21 cellular contexts compared by ENCODE assay signal in the genomic region with DNA sequence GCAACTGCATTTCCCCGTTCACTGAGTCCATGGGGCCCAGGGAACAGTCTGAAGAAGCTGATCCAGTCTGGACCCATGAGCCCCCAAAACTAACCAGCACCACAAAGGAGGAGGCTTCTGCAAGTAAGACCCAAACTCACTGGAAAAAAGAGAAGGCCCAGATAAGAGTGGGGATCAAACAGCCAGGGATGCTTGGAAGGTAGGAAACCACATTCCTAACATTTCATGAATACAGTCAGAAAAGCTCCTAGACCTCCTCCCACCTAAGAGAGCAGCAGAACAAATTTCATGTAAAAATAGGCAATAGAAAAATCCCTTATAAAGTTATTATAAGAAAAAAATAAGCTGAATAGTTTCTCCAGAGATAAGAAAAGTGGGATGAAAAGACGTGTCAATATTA. TPM values are rescaled to one million over a fixed set of nuclear protein-coding genes. Genes with fewer than 3 reads are reported as not detected.
DNase-seq lines count a peak whose midpoint lies in the region; FAIRE-seq and TF ChIP-seq lines count a peak whose summit lies in the region.
"Had no signal": no experiment of that assay in that cellular context is flagged by ENCODE, and none has a peak within 500 bp of the region (broad histone marks: within the 10 kb centered on the region; RNA-seq: fewer than 3 reads in every experiment).

No MANE protein-coding gene starts in this region.

- WGBS in HUES64, result 97% methylated on average over 2 of the region's 2 CpGs
- 94 to 97% methylated on average over 2 of the region's 2 CpGs for WGBS in sigmoid colon, 2 donors

- H3K9me3 ChIP-seq in left ventricle myocardium inferior (replicated peaks), result no peaks in the 10 kb centered on the region
- H3K9me3 ChIP-seq in HUES64 (ENCODE audit: insufficient read depth, low read depth, low read length), result no peaks in the 10 kb centered on the region
- no peaks in the 10 kb centered on the region for H3K9me3 ChIP-seq in iPS-18a (ENCODE audit: control insufficient read depth, low read depth, low read length)
- H3K9me3 ChIP-seq in sigmoid colon, result no peaks in the 10 kb centered on the region
- H3K9me3 ChIP-seq: Peyer's patch had no signal

- H3K9ac ChIP-seq in HUES64 (ENCODE audit: low read depth, low read length) (no peak overlapping the region), iPS-18a (ENCODE audit: low read length) (no peak overlapping the region)

- H3K27ac ChIP-seq in left ventricle myocardium inferior (replicated peaks) (peak overlapping the region; percentile 73), HUES64 (ENCODE audit: low read depth, low read length) (peak overlapping the region; percentile 99; the same call in 1 of the 2 replicates), iPS-18a (ENCODE audit: low read length) (peak overlapping the region; percentile 55), sigmoid colon (no peak overlapping the region)
- H3K27ac ChIP-seq: Peyer's patch had no signal

- no peaks in the 10 kb centered on the region for H3K9me3 Mint-ChIP-seq in activated T-cell treated with anti-CD3 and anti-CD28 coated beads, Interleukin-2, amount 50 U/mL, for 24 hours

- no peak for FAIRE-seq in GM12892 (lab: Jason Lieb, UNC)

- intact Hi-C loops in left ventricle myocardium inferior (cut with micrococcal nuclease) (no loop called here), cardiac septum (cut with DNase I) (loop anchor here (5.0 kb wide), 1 partner anchor 39 kb away; the partner anchor contains the start of gene AFG3L2), sigmoid colon (cut with DNase I) (no loop called here)

- H3K4me1 Mint-ChIP-seq in activated T-cell treated with anti-CD3 and anti-CD28 coated beads, Interleukin-2, amount 50 U/mL, for 24 hours (ENCODE audit: low read depth), result no peaks in the 10 kb centered on the region
- H3K4me1 Mint-ChIP-seq: B cell had no signal

- peaks cover 92% of the 10 kb centered on the region for H3K36me3 Mint-ChIP-seq in activated T-cell treated with anti-CD3 and anti-CD28 coated beads, Interleukin-2, amount 50 U/mL, for 24 hours (ENCODE audit: low read depth)

- DNase-seq in left ventricle myocardium inferior (no peak), cardiac septum (ENCODE audit: low spot score) (no peak), sigmoid colon (peak; percentile 19), NCI-H2196 treated with DMSO at 0.1 percent for 48 hours (lab: John Stamatoyannopoulos, UW; ENCODE audit: unreplicated experiment) (no peak), GM12892 (ENCODE audit: insufficient read length) (no peak)
- no peak for DNase-seq in activated T-cell treated with anti-CD3 and anti-CD28 coated beads, Interleukin-2, amount 50 U/mL, for 24 hours
- DNase-seq: EL; GF-D8; HCEC 1CT; Karpas-422; MV-4-11; NCI-H1105 treated with DMSO at 0.1 percent for 48 hours; NCI-H2029 treated with DMSO at 0.1 percent for 48 hours; NCI-H345; NCI-H524; NCI-H774; NK-92 treated with Interleukin-12 subunit alpha and Interleukin-12 subunit beta, amount 100 ng/mL, for 24 hours; Peyer's patch had no signal

- H3K27ac Mint-ChIP-seq in activated T-cell treated with anti-CD3 and anti-CD28 coated beads, Interleukin-2, amount 50 U/mL, for 24 hours, result no peak overlapping the region
- H3K27ac Mint-ChIP-seq: B cell had no signal

- H3K4me3 ChIP-seq in left ventricle myocardium inferior, result no peak overlapping the region
- H3K4me3 ChIP-seq in HUES64 (ENCODE audit: low read length), result no peak overlapping the region
- H3K4me3 ChIP-seq in iPS-18a (ENCODE audit: low read length), result no peak overlapping the region
- H3K4me3 ChIP-seq in sigmoid colon, result no peak overlapping the region
- H3K4me3 ChIP-seq: Peyer's patch had no signal

- no peak for TF ChIP-seq CTCF in left ventricle myocardium inferior (IDR thresholded peaks at IDR 0.05; ENCODE audit: borderline replicate concordance)
- no peak for TF ChIP-seq CTCF in sigmoid colon (IDR thresholded peaks at IDR 0.05)

- H3K27me3 ChIP-seq in left ventricle myocardium inferior (ENCODE audit: low read depth) (no peaks in the 10 kb centered on the region), HUES64 (ENCODE audit: insufficient read depth, low read length) (no peaks in the 10 kb centered on the region), iPS-18a (ENCODE audit: control insufficient read depth, insufficient read depth, low read length) (no peaks in the 10 kb centered on the region), sigmoid colon (no peaks in the 10 kb centered on the region)
- H3K27me3 ChIP-seq: Peyer's patch had no signal

- H3K27me3 Mint-ChIP-seq in activated T-cell treated with anti-CD3 and anti-CD28 coated beads, Interleukin-2, amount 50 U/mL, for 24 hours, result no peaks in the 10 kb centered on the region
- H3K27me3 Mint-ChIP-seq: B cell had no signal

- TF ChIP-seq POLR2A in sigmoid colon (IDR thresholded peaks at IDR 0.05), result no peak
- no peak for TF ChIP-seq POLR2A in GM12892 (IDR thresholded peaks at IDR 0.05; ENCODE audit: low read depth, low read length)

- H3K4me1 ChIP-seq in left ventricle myocardium inferior, result peaks cover 64% of the 10 kb centered on the region
- H3K4me1 ChIP-seq in HUES64 (ENCODE audit: insufficient read depth, low read length), result peaks cover 52% of the 10 kb centered on the region
- H3K4me1 ChIP-seq in iPS-18a (ENCODE audit: control insufficient read depth, low read depth, low read length), result peaks cover 49% of the 10 kb centered on the region
- peaks cover 0 to 36% (median 30%) of the 10 kb centered on the region in 4 donors for H3K4me1 ChIP-seq in sigmoid colon

- no peak for TF ChIP-seq EP300 in sigmoid colon (IDR thresholded peaks at IDR 0.05)

- peaks cover 92% of the 10 kb centered on the region for H3K36me3 ChIP-seq in left ventricle myocardium inferior
- H3K36me3 ChIP-seq in HUES64 (ENCODE audit: insufficient read depth, low read length), result peaks cover 44% of the 10 kb centered on the region
- peaks cover 23% of the 10 kb centered on the region for H3K36me3 ChIP-seq in iPS-18a (ENCODE audit: control insufficient read depth, low read depth, low read length)
- peaks cover 9 to 91% (median 30%) of the 10 kb centered on the region in 4 donors for H3K36me3 ChIP-seq in sigmoid colon

- H3K4me3 Mint-ChIP-seq in activated T-cell treated with anti-CD3 and anti-CD28 coated beads, Interleukin-2, amount 50 U/mL, for 24 hours, result no peak overlapping the region
- H3K4me3 Mint-ChIP-seq: B cell had no signal

RNA-seq across cellular contexts. Expression of gene TUBB6, which starts 30.3 kb away (rescaled TPM):
- total RNA-seq in left ventricle myocardium inferior (81.5 TPM), cardiac septum (155 TPM), sigmoid colon (100 to 1,000 TPM; 298 to 445 (median 376) TPM)
- 80.1 TPM for polyA plus RNA-seq in HUES64 (2013, experiment 1 of 2)
- 84.3 TPM for polyA plus RNA-seq in HUES64 (2013, experiment 2 of 2)
- 10 to 100 TPM; 19.2 to 58.0 (median 42.6) TPM for polyA plus RNA-seq in sigmoid colon
- polyA plus RNA-seq in GM12892 (2012; ENCODE audit: missing spikeins), result 38.8 TPM

RNA-seq across cellular contexts. Expression of gene AFG3L2, which starts 38.6 kb away (rescaled TPM):
- 136 TPM for total RNA-seq in left ventricle myocardium inferior
- total RNA-seq in cardiac septum, result 110 TPM
- 51.9 TPM for polyA plus RNA-seq in HUES64 (2013, experiment 1 of 2)
- polyA plus RNA-seq in HUES64 (2013, experiment 2 of 2), result 50.3 TPM
- 10 to 100 TPM; 31.4 to 43.7 (median 38.2) TPM for total RNA-seq in sigmoid colon
- polyA plus RNA-seq in sigmoid colon, result 10 to 100 TPM; 46.2 to 56.6 (median 55.7) TPM
- 46.2 TPM for polyA plus RNA-seq in GM12892 (2012; ENCODE audit: missing spikeins)

Comparison
In these comparisons a context has a peak if more than half of its experiments do, and no peak if none do; other contexts are left out.
1. H3K27ac ChIP-seq: peak in left ventricle myocardium inferior (single experiment), HUES64 (single experiment) and iPS-18a (single experiment); none in sigmoid colon (0 of 4).